1 cellular context compared by ENCODE assay signal in the genomic region with DNA sequence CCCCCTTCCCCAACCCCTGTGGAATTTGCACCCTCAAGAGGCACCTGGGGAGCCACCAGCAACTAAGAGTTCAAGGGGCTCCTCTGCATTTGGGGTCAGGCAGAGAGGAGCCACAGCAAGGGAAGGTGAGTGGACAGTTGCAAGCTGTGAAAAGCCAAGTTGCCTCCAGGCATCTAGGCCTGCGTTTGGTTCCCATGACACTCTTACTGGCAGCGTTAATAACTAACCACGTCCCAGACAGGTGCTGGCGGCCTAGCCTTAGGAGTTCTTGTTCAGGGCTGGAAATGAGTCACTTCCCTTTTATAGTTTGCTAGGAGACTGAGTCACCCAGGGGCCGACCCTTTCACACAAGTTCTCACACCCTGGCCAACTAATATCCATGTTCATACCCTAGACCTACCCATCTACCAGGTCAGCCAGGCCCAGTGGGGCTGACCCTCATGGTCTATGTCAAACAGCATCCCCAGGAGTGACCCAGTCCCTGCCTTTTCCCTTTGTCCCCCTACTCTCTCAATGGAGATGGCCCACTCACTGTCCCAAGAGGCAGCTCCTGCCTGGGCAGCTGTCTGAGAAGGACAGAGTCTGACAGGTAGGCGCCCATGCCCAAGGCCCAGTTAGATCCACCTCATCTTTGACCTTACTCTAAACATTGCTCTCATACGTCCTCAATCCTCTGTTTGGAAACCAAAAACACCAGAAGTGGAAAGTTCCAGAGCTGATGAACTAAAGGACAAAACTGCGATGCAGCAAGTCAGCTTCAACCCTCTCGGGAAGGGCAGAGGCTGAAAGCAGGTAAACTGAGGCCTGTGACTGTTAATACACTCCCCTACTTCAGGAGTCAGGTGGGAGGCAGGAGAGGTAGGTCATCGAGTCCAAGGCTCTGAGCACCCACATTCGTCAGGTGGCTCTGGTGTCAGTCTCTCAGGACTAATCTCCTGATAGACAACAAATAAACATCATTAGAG.
TF ChIP-seq lines count a peak whose summit lies in the region.

No MANE protein-coding gene starts in this region.

TF ChIP-seq in HepG2, 621 proteins besides CTCF, POLR2A, EP300 and RAD21 (continued from another document and continues in another):
- TF ChIP-seq, protein P1, sequence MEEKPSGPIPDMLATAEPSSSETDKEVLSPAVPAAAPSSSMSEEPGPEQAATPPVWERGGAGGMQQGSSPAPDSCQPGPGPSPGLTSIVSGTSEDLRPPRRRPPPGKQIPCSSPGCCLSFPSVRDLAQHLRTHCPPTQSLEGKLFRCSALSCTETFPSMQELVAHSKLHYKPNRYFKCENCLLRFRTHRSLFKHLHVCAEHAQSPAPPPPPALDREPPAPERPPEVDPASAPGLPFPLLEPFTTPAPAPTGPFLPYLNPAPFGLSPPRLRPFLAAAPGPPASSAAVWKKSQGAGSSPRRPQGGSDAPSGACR (CRISPR knock-in tag; IDR thresholded peaks at IDR 0.05) = peak; percentile 28; the same call in 1 of the 2 replicates
- peak; percentile 95 for TF ChIP-seq SALL1 (CRISPR knock-in tag; IDR thresholded peaks at IDR 0.05)
- peak; percentile 93 for TF ChIP-seq ZNF292 (CRISPR knock-in tag; IDR thresholded peaks at IDR 0.05; ENCODE audit: borderline replicate concordance, low read depth)
- no peak; the same call in 1 of the 2 replicates for TF ChIP-seq ARHGAP35 (CRISPR knock-in tag; IDR thresholded peaks at IDR 0.05; ENCODE audit: borderline replicate concordance)
- TF ChIP-seq KDM5A (IDR thresholded peaks at IDR 0.05; ENCODE audit: borderline replicate concordance, low read length) = no peak; the same call in 1 of the 2 replicates
- TF ChIP-seq ZIK1 (CRISPR knock-in tag; IDR thresholded peaks at IDR 0.05; ENCODE audit: borderline replicate concordance, low read depth) = 0 out of 2 replicates have a peak, but pooled peaks have one; percentile 47
- TF ChIP-seq, protein P2, sequence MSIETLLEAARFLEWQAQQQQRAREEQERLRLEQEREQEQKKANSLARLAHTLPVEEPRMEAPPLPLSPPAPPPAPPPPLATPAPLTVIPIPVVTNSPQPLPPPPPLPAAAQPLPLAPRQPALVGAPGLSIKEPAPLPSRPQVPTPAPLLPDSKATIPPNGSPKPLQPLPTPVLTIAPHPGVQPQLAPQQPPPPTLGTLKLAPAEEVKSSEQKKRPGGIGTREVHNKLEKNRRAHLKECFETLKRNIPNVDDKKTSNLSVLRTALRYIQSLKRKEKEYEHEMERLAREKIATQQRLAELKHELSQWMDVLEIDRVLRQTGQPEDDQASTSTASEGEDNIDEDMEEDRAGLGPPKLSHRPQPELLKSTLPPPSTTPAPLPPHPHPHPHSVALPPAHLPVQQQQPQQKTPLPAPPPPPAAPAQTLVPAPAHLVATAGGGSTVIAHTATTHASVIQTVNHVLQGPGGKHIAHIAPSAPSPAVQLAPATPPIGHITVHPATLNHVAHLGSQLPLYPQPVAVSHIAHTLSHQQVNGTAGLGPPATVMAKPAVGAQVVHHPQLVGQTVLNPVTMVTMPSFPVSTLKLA (IDR thresholded peaks at IDR 0.05) = no peak
- no peak for TF ChIP-seq HES4 (CRISPR knock-in tag; IDR thresholded peaks at IDR 0.05; ENCODE audit: borderline replicate concordance)
- no peak; the same call in 1 of the 2 replicates for TF ChIP-seq ZNF567 (CRISPR knock-in tag; IDR thresholded peaks at IDR 0.05; ENCODE audit: borderline replicate concordance)
- no peak; the same call in 1 of the 2 replicates for TF ChIP-seq ZNF121 (CRISPR knock-in tag; IDR thresholded peaks at IDR 0.05)
- TF ChIP-seq ZNF768 (CRISPR knock-in tag; IDR thresholded peaks at IDR 0.05) = peak; percentile 38; the same call in 1 of the 2 replicates
- 0 out of 2 replicates have a peak, but pooled peaks have one; percentile 69 for TF ChIP-seq ZNF33A (CRISPR knock-in tag; IDR thresholded peaks at IDR 0.05; ENCODE audit: borderline replicate concordance)
- TF ChIP-seq DNMT1 (CRISPR knock-in tag; IDR thresholded peaks at IDR 0.05) = no peak
- TF ChIP-seq, protein P3, sequence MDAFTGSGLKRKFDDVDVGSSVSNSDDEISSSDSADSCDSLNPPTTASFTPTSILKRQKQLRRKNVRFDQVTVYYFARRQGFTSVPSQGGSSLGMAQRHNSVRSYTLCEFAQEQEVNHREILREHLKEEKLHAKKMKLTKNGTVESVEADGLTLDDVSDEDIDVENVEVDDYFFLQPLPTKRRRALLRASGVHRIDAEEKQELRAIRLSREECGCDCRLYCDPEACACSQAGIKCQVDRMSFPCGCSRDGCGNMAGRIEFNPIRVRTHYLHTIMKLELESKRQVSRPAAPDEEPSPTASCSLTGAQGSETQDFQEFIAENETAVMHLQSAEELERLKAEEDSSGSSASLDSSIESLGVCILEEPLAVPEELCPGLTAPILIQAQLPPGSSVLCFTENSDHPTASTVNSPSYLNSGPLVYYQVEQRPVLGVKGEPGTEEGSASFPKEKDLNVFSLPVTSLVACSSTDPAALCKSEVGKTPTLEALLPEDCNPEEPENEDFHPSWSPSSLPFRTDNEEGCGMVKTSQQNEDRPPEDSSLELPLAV (CRISPR knock-in tag; conservative IDR thresholded peaks at IDR 0.05; ENCODE audit: low read depth) = no peak
- peak; percentile 47; the same call in 1 of the 2 replicates for TF ChIP-seq RNF2 (conservative IDR thresholded peaks at IDR 0.05; ENCODE audit: low read depth)
- no peak for TF ChIP-seq JARID2 (CRISPR knock-in tag; IDR thresholded peaks at IDR 0.05; ENCODE audit: insufficient replicate concordance)
- TF ChIP-seq PHB2 (IDR thresholded peaks at IDR 0.05; ENCODE audit: partially characterized antibody) = no peak
- peak; percentile 77 for TF ChIP-seq ZMYM3 (CRISPR knock-in tag; IDR thresholded peaks at IDR 0.05)
- no peak for TF ChIP-seq ZBTB1 (CRISPR knock-in tag; IDR thresholded peaks at IDR 0.05; ENCODE audit: borderline replicate concordance)
- no peak; the same call in 1 of the 2 replicates for TF ChIP-seq ZNF350 (CRISPR knock-in tag; IDR thresholded peaks at IDR 0.05; ENCODE audit: borderline replicate concordance, low read depth)
- TF ChIP-seq, protein P4, sequence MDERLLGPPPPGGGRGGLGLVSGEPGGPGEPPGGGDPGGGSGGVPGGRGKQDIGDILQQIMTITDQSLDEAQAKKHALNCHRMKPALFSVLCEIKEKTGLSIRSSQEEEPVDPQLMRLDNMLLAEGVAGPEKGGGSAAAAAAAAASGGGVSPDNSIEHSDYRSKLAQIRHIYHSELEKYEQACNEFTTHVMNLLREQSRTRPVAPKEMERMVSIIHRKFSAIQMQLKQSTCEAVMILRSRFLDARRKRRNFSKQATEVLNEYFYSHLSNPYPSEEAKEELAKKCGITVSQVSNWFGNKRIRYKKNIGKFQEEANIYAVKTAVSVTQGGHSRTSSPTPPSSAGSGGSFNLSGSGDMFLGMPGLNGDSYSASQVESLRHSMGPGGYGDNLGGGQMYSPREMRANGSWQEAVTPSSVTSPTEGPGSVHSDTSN (CRISPR knock-in tag; IDR thresholded peaks at IDR 0.05) = no peak
- peak; percentile 71 for TF ChIP-seq ZNF724P (CRISPR knock-in tag; IDR thresholded peaks at IDR 0.05; ENCODE audit: borderline replicate concordance)
- TF ChIP-seq, protein P5, sequence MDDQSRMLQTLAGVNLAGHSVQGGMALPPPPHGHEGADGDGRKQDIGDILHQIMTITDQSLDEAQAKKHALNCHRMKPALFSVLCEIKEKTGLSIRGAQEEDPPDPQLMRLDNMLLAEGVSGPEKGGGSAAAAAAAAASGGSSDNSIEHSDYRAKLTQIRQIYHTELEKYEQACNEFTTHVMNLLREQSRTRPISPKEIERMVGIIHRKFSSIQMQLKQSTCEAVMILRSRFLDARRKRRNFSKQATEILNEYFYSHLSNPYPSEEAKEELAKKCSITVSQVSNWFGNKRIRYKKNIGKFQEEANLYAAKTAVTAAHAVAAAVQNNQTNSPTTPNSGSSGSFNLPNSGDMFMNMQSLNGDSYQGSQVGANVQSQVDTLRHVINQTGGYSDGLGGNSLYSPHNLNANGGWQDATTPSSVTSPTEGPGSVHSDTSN (CRISPR knock-in tag; IDR thresholded peaks at IDR 0.05; ENCODE audit: borderline replicate concordance) = no peak
- TF ChIP-seq, protein P6, sequence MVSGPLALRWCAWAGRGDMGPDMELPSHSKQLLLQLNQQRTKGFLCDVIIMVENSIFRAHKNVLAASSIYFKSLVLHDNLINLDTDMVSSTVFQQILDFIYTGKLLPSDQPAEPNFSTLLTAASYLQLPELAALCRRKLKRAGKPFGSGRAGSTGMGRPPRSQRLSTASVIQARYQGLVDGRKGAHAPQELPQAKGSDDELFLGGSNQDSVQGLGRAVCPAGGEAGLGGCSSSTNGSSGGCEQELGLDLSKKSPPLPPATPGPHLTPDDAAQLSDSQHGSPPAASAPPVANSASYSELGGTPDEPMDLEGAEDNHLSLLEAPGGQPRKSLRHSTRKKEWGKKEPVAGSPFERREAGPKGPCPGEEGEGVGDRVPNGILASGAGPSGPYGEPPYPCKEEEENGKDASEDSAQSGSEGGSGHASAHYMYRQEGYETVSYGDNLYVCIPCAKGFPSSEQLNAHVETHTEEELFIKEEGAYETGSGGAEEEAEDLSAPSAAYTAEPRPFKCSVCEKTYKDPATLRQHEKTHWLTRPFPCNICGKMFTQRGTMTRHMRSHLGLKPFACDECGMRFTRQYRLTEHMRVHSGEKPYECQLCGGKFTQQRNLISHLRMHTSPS (CRISPR knock-in tag; IDR thresholded peaks at IDR 0.05; ENCODE audit: low read depth) = peak; percentile 76; the same call in 1 of the 2 replicates
- TF ChIP-seq GLI4 (CRISPR knock-in tag; IDR thresholded peaks at IDR 0.05; ENCODE audit: borderline replicate concordance) = no peak
- no peak for TF ChIP-seq NCOA5 (CRISPR knock-in tag; IDR thresholded peaks at IDR 0.05)
- peak; percentile 70 for TF ChIP-seq GATAD1 (CRISPR knock-in tag; IDR thresholded peaks at IDR 0.05)
- TF ChIP-seq TGIF2 (CRISPR knock-in tag; IDR thresholded peaks at IDR 0.05) = peak; percentile 65; the same call in 1 of the 2 replicates
- 0 out of 2 replicates have a peak, but pooled peaks have one; percentile 20 for TF ChIP-seq SIN3B (IDR thresholded peaks at IDR 0.05; ENCODE audit: low read length)
- TF ChIP-seq ETV5 (CRISPR knock-in tag; IDR thresholded peaks at IDR 0.05; ENCODE audit: borderline replicate concordance) = peak; percentile 97
- peak; percentile 46; the same call in 1 of the 2 replicates for TF ChIP-seq ZNF251 (CRISPR knock-in tag; IDR thresholded peaks at IDR 0.05)
- peak in 1 of 2 experiments; percentile 36; a peak in 1 of 4 replicates for TF ChIP-seq NR2F1 (CRISPR knock-in tag; IDR thresholded peaks at IDR 0.05)
- peak; percentile 72 for TF ChIP-seq ZFP37 (CRISPR knock-in tag; IDR thresholded peaks at IDR 0.05; ENCODE audit: borderline replicate concordance)
- TF ChIP-seq SOX6 (IDR thresholded peaks at IDR 0.05) = no peak
- TF ChIP-seq SOX6 (CRISPR knock-in tag; IDR thresholded peaks at IDR 0.05) = peak; percentile 82
- TF ChIP-seq PAF1 (CRISPR knock-in tag; IDR thresholded peaks at IDR 0.05) = no peak
- no peak for TF ChIP-seq ZNF549 (CRISPR knock-in tag; IDR thresholded peaks at IDR 0.05)
- TF ChIP-seq, protein P7, sequence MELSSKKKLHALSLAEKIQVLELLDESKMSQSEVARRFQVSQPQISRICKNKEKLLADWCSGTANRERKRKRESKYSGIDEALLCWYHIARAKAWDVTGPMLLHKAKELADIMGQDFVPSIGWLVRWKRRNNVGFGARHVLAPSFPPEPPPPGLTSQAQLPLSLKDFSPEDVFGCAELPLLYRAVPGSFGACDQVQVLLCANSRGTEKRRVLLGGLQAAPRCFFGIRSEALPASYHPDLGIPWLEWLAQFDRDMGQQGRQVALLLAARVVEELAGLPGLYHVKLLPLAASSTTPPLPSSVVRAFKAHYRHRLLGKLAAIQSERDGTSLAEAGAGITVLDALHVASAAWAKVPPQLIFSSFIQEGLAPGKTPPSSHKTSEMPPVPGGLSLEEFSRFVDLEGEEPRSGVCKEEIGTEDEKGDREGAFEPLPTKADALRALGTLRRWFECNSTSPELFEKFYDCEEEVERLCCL (CRISPR knock-in tag; IDR thresholded peaks at IDR 0.05; ENCODE audit: borderline replicate concordance) = no peak; the same call in 1 of the 2 replicates
- TF ChIP-seq ZNF790 (CRISPR knock-in tag; IDR thresholded peaks at IDR 0.05; ENCODE audit: borderline replicate concordance) = no peak
- TF ChIP-seq ZNF703 (CRISPR knock-in tag; IDR thresholded peaks at IDR 0.05; ENCODE audit: borderline replicate concordance) = peak; percentile 27; the same call in 1 of the 2 replicates
- peak; percentile 69 for TF ChIP-seq PITX1 (CRISPR knock-in tag; IDR thresholded peaks at IDR 0.05)
- TF ChIP-seq, protein P8, sequence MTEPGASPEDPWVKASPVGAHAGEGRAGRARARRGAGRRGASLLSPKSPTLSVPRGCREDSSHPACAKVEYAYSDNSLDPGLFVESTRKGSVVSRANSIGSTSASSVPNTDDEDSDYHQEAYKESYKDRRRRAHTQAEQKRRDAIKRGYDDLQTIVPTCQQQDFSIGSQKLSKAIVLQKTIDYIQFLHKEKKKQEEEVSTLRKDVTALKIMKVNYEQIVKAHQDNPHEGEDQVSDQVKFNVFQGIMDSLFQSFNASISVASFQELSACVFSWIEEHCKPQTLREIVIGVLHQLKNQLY (CRISPR knock-in tag; IDR thresholded peaks at IDR 0.05) = peak; percentile 82
